In the genomic region with DNA sequence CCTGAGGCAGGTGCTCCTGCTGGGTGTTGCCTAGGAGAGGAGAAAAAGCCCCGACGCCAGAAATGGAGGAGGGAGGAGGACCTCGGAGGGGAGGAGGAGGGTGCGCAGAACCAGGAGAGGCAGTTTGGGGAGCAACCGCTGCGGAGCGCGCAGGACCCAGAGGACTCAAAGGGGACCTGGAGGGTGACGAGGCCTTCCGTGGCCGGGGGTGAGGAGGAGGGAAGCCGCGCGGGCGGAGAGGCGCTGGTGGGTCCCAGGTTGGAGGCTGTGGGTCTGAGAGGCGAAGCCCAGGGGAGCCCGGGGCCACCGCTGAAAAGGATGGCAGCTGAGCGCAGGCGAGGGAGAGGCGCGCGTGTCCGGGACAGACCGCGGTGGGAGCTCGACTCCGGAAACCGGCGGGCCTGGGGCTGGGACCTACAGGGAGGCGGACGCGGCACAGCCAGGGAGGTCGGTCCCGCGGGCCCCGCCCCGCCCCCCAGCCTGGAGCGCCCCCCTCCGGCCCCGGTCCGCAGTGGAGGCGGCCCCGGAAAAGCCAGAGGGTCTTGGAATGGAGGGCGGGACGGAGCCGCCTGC, we compare ENCODE assay signal across 1 cellular context.
A peak's percentile ranks its signal among the peaks of the same experiment; 100 is the strongest.
TF ChIP-seq lines count a peak whose summit lies in the region.

No MANE protein-coding gene starts in this region.

TF ChIP-seq in K562, 482 proteins besides CTCF, POLR2A, EP300 and RAD21 (continued from another document and continues in another):
- TF ChIP-seq, protein P1, sequence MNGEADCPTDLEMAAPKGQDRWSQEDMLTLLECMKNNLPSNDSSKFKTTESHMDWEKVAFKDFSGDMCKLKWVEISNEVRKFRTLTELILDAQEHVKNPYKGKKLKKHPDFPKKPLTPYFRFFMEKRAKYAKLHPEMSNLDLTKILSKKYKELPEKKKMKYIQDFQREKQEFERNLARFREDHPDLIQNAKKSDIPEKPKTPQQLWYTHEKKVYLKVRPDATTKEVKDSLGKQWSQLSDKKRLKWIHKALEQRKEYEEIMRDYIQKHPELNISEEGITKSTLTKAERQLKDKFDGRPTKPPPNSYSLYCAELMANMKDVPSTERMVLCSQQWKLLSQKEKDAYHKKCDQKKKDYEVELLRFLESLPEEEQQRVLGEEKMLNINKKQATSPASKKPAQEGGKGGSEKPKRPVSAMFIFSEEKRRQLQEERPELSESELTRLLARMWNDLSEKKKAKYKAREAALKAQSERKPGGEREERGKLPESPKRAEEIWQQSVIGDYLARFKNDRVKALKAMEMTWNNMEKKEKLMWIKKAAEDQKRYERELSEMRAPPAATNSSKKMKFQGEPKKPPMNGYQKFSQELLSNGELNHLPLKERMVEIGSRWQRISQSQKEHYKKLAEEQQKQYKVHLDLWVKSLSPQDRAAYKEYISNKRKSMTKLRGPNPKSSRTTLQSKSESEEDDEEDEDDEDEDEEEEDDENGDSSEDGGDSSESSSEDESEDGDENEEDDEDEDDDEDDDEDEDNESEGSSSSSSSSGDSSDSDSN (IDR thresholded peaks at IDR 0.05; ENCODE audit: borderline replicate concordance in 1 of 2, low read depth in 2 of 2, low read length in 2 of 2), result 0 out of 4 replicates have a peak, but pooled peaks have one; percentile 14 to 26
- TF ChIP-seq ZFX (CRISPR knock-in tag; IDR thresholded peaks at IDR 0.05), result peak; percentile 53
- TF ChIP-seq, protein P2, sequence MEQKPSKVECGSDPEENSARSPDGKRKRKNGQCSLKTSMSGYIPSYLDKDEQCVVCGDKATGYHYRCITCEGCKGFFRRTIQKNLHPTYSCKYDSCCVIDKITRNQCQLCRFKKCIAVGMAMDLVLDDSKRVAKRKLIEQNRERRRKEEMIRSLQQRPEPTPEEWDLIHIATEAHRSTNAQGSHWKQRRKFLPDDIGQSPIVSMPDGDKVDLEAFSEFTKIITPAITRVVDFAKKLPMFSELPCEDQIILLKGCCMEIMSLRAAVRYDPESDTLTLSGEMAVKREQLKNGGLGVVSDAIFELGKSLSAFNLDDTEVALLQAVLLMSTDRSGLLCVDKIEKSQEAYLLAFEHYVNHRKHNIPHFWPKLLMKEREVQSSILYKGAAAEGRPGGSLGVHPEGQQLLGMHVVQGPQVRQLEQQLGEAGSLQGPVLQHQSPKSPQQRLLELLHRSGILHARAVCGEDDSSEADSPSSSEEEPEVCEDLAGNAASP (IDR thresholded peaks at IDR 0.05), result no peak
- TF ChIP-seq HDAC1 (IDR thresholded peaks at IDR 0.05), result 0 out of 4 replicates have a peak, but pooled peaks of 1 of the 2 experiments have one; percentile 48
- 0 out of 2 replicates have a peak, but pooled peaks have one; percentile 20 for TF ChIP-seq CAMTA2 (CRISPR knock-in tag; conservative IDR thresholded peaks at IDR 0.05)
- no peak; a peak in 1 of 4 replicates for TF ChIP-seq SIN3A (IDR thresholded peaks at IDR 0.05; ENCODE audit: borderline replicate concordance in 2 of 2, control insufficient read depth in 1 of 2, low read depth in 2 of 2, low read length in 2 of 2)
- TF ChIP-seq, protein P3, sequence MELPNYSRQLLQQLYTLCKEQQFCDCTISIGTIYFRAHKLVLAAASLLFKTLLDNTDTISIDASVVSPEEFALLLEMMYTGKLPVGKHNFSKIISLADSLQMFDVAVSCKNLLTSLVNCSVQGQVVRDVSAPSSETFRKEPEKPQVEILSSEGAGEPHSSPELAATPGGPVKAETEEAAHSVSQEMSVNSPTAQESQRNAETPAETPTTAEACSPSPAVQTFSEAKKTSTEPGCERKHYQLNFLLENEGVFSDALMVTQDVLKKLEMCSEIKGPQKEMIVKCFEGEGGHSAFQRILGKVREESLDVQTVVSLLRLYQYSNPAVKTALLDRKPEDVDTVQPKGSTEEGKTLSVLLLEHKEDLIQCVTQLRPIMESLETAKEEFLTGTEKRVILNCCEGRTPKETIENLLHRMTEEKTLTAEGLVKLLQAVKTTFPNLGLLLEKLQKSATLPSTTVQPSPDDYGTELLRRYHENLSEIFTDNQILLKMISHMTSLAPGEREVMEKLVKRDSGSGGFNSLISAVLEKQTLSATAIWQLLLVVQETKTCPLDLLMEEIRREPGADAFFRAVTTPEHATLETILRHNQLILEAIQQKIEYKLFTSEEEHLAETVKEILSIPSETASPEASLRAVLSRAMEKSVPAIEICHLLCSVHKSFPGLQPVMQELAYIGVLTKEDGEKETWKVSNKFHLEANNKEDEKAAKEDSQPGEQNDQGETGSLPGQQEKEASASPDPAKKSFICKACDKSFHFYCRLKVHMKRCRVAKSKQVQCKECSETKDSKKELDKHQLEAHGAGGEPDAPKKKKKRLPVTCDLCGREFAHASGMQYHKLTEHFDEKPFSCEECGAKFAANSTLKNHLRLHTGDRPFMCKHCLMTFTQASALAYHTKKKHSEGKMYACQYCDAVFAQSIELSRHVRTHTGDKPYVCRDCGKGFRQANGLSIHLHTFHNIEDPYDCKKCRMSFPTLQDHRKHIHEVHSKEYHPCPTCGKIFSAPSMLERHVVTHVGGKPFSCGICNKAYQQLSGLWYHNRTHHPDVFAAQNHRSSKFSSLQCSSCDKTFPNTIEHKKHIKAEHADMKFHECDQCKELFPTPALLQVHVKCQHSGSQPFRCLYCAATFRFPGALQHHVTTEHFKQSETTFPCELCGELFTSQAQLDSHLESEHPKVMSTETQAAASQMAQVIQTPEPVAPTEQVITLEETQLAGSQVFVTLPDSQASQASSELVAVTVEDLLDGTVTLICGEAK (IDR thresholded peaks at IDR 0.05), result 0 out of 2 replicates have a peak, but pooled peaks have one; percentile 45
- TF ChIP-seq, protein P3 (CRISPR knock-in tag; IDR thresholded peaks at IDR 0.05), result no peak
- TF ChIP-seq VEZF1 (CRISPR knock-in tag; IDR thresholded peaks at IDR 0.05), result peak; percentile 87
- peak; percentile 73; the same call in 1 of the 2 replicates for TF ChIP-seq MTA3 (IDR thresholded peaks at IDR 0.05; ENCODE audit: borderline replicate concordance)
- TF ChIP-seq, protein P4, sequence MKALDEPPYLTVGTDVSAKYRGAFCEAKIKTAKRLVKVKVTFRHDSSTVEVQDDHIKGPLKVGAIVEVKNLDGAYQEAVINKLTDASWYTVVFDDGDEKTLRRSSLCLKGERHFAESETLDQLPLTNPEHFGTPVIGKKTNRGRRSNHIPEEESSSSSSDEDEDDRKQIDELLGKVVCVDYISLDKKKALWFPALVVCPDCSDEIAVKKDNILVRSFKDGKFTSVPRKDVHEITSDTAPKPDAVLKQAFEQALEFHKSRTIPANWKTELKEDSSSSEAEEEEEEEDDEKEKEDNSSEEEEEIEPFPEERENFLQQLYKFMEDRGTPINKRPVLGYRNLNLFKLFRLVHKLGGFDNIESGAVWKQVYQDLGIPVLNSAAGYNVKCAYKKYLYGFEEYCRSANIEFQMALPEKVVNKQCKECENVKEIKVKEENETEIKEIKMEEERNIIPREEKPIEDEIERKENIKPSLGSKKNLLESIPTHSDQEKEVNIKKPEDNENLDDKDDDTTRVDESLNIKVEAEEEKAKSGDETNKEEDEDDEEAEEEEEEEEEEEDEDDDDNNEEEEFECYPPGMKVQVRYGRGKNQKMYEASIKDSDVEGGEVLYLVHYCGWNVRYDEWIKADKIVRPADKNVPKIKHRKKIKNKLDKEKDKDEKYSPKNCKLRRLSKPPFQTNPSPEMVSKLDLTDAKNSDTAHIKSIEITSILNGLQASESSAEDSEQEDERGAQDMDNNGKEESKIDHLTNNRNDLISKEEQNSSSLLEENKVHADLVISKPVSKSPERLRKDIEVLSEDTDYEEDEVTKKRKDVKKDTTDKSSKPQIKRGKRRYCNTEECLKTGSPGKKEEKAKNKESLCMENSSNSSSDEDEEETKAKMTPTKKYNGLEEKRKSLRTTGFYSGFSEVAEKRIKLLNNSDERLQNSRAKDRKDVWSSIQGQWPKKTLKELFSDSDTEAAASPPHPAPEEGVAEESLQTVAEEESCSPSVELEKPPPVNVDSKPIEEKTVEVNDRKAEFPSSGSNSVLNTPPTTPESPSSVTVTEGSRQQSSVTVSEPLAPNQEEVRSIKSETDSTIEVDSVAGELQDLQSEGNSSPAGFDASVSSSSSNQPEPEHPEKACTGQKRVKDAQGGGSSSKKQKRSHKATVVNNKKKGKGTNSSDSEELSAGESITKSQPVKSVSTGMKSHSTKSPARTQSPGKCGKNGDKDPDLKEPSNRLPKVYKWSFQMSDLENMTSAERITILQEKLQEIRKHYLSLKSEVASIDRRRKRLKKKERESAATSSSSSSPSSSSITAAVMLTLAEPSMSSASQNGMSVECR (CRISPR knock-in tag; IDR thresholded peaks at IDR 0.05), result peak; percentile 11; the same call in 1 of the 2 replicates
- no peak for TF ChIP-seq ZNF133 (CRISPR knock-in tag; IDR thresholded peaks at IDR 0.05)
- no peak for TF ChIP-seq ZNF507 (tag; conservative IDR thresholded peaks at IDR 0.05)
- peak; percentile 53; the same call in 1 of the 2 replicates for TF ChIP-seq GABPA (tag; conservative IDR thresholded peaks at IDR 0.05; ENCODE audit: low read depth)
- peak; percentile 31 to 52 for TF ChIP-seq E2F6 (IDR thresholded peaks at IDR 0.05; ENCODE audit: borderline replicate concordance in 1 of 2, extremely low read depth in 1 of 2, insufficient read depth in 1 of 2, insufficient read length in 1 of 2, low read depth in 1 of 2, low read length in 1 of 2, poor library complexity in 1 of 2, severe bottlenecking in 1 of 2)
- TF ChIP-seq TAF9B (IDR thresholded peaks at IDR 0.05; ENCODE audit: partially characterized antibody), result no peak
- TF ChIP-seq ZNF263 (CRISPR knock-in tag; IDR thresholded peaks at IDR 0.05; ENCODE audit: borderline replicate concordance), result peak; percentile 97
- TF ChIP-seq RBFOX2 (IDR thresholded peaks at IDR 0.05; ENCODE audit: low read depth, low read length), result peak; percentile 57; the same call in 1 of the 2 replicates
- no peak for TF ChIP-seq SREBF2 (CRISPR knock-in tag; IDR thresholded peaks at IDR 0.05)
- peak; percentile 55; the same call in 1 of the 2 replicates for TF ChIP-seq PHF8 (IDR thresholded peaks at IDR 0.05; ENCODE audit: borderline replicate concordance, low read length)
- no peak for TF ChIP-seq SUPT5H (IDR thresholded peaks at IDR 0.05)
- no peak for TF ChIP-seq NR2C1 (IDR thresholded peaks at IDR 0.05)
- no peak for TF ChIP-seq NR2C1 (tag; IDR thresholded peaks at IDR 0.05)
- peak; percentile 30; the same call in 1 of the 2 replicates for TF ChIP-seq HDAC2 (IDR thresholded peaks at IDR 0.05)
- TF ChIP-seq ELF1 (tag; IDR thresholded peaks at IDR 0.05), result peak; percentile 76
- peak in 1 of 2 experiments; percentile 47; a peak in 3 of 4 replicates for TF ChIP-seq NRF1 (conservative IDR thresholded peaks at IDR 0.05 in 1 of 2, IDR thresholded peaks at IDR 0.05 in 1 of 2)
- TF ChIP-seq SMARCE1 (IDR thresholded peaks at IDR 0.05), result 0 out of 2 replicates have a peak, but pooled peaks have one; percentile 13
- TF ChIP-seq CBX1 (IDR thresholded peaks at IDR 0.05; ENCODE audit: low read depth), result no peak
- no peak for TF ChIP-seq TCF3 (CRISPR knock-in tag; IDR thresholded peaks at IDR 0.05)
- TF ChIP-seq, protein P5, sequence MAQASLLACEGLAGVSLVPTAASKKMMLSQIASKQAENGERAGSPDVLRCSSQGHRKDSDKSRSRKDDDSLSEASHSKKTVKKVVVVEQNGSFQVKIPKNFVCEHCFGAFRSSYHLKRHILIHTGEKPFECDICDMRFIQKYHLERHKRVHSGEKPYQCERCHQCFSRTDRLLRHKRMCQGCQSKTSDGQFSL (CRISPR knock-in tag; IDR thresholded peaks at IDR 0.05), result no peak
- TF ChIP-seq, protein P5 (tag; IDR thresholded peaks at IDR 0.05), result no peak
- 0 out of 2 replicates have a peak, but pooled peaks have one; percentile 9 for TF ChIP-seq ZNF12 (CRISPR knock-in tag; IDR thresholded peaks at IDR 0.05)
- peak in 1 of 2 experiments; percentile 41; a peak in 1 of 3 replicates for TF ChIP-seq CBX3 (IDR thresholded peaks at IDR 0.05; ENCODE audit: borderline replicate concordance in 1 of 2, low read length in 2 of 2)
- peak; percentile 29; the same call in 1 of the 2 replicates for TF ChIP-seq ZNF511 (CRISPR knock-in tag; IDR thresholded peaks at IDR 0.05)
